ENCODE assay signal across 1 cellular context in genomic region chr5:36882250-36882649, GRCh38.
TF ChIP-seq lines count a peak whose summit lies in the region.

No MANE protein-coding gene starts in this region.

TF ChIP-seq in GM23338, 12 proteins besides CTCF, POLR2A, EP300 and RAD21 (continued from another document):
- TF ChIP-seq ZNF114 (CRISPR knock-in tag; IDR thresholded peaks at IDR 0.05) (no peak), ETS1 (IDR thresholded peaks at IDR 0.05) (no peak), CREB1 (CRISPR knock-in tag; IDR thresholded peaks at IDR 0.05; ENCODE audit: low read depth) (no peak), ZNF331 (CRISPR knock-in tag; IDR thresholded peaks at IDR 0.05; ENCODE audit: low read depth) (no peak), NANOG (IDR thresholded peaks at IDR 0.05; ENCODE audit: borderline replicate concordance) (no peak), STAT1 (IDR thresholded peaks at IDR 0.05; ENCODE audit: unreplicated experiment) (no peak), ZNF462 (CRISPR knock-in tag; IDR thresholded peaks at IDR 0.05) (no peak), EZH2 (IDR thresholded peaks at IDR 0.05; ENCODE audit: low read depth, unreplicated experiment) (no peak)
